In the genomic region with DNA sequence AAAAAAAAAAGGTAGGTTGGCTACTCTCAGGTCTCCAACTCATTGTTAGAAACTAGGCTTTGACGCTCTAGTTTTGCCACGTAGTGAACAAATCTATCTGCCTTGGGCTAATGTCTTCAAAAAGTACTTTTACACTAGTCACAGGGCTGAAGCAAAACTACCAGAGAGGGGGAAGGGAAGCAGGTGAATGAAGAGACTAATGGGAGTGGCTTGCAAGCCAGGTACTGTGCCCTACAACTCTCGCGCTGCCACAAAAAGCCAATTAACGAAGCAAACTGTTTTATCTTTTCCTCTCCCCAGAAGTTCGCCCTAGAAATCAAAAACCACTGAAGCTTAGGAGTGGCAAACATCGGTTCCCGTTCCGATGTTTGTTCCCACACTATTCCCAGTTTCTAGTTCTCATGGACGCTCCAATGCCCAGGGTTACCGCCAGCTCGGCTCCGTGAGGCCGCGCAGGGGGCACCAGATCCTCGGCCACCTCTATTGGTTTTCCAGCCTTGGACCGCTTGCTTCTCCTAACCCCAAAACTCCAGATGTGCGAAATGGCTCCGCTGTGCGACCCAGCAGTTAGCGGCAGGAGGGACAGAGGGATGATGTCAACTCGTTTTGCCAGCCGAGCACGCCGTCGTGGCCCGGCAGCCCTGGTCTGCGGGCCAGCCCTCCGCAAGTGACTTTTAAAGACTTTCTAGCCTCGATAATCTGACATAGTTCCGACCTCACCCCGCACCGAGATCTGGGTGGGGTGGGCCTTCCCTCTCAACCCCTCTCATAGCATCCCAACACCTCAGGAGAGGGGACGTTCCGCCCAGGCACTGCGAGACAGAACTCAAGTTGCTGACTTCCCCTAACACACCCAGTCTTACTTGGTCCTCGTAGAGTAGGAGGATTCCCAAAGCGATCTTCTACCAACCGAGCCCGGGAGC, we compare ENCODE assay signal across 16 cellular contexts.
DNase-seq lines count a peak whose midpoint lies in the region; ATAC-seq, FAIRE-seq and TF ChIP-seq lines count a peak whose summit lies in the region.
"Had no signal": no experiment of that assay in that cellular context is flagged by ENCODE, and none has a peak within 500 bp of the region (broad histone marks: within the 10 kb centered on the region; RNA-seq: fewer than 3 reads in every experiment).

No MANE protein-coding gene starts in this region.

- ATAC-seq in effector memory CD8-positive, alpha-beta T cell (replicated peaks): peak; percentile 47
- peak; percentile 31 for ATAC-seq in stimulated activated memory B cell treated with anti-CD40 and anti-IgM and Interleukin-4, amounts not matched to agents 10 μg/mL and 1 μg/mL and 100 μg/mL, for 72 hours
- no peak for ATAC-seq in GM19463 (IDR thresholded peaks at IDR 0.05; ENCODE audit: unreplicated experiment)
- ATAC-seq: left colon, Panc1 had no signal

- no peaks in the 10 kb centered on the region for H3K36me3 Mint-ChIP-seq in activated T-cell treated with anti-CD3 and anti-CD28 coated beads, Interleukin-2, amount 50 U/mL, for 24 hours (ENCODE audit: low read depth)
- peaks cover 3% of the 10 kb centered on the region for H3K36me3 Mint-ChIP-seq in activated CD4-positive, alpha-beta T cell treated with anti-CD3 and anti-CD28 coated beads, Interleukin-2, amount 10 ng/mL, durations not matched to agents 7 days and 5 days (ENCODE audit: low read depth)
- H3K36me3 Mint-ChIP-seq in effector memory CD8-positive, alpha-beta T cell (ENCODE audit: insufficient read depth): peaks cover 6% of the 10 kb centered on the region
- H3K36me3 Mint-ChIP-seq in stimulated activated memory B cell treated with anti-CD40 and anti-IgM and Interleukin-4, amounts not matched to agents 10 μg/mL and 1 μg/mL and 100 μg/mL, for 72 hours: no peaks in the 10 kb centered on the region
- H3K36me3 Mint-ChIP-seq: brain, IgD-negative memory B cell had no signal

- no peak for TF ChIP-seq POLR2A in GM12892 (IDR thresholded peaks at IDR 0.05; ENCODE audit: low read depth, low read length)

- POLR2A ChIA-PET in activated CD4-positive, alpha-beta T cell treated with anti-CD3 and anti-CD28 coated beads, Interleukin-2, amount 10 ng/mL, durations not matched to agents 7 days and 5 days (lab: Charles Lee): interaction anchor here (0.8 kb wide), 1 partner anchor 65 kb away, joined by 3 read pairs; no protein-coding TSS in a partner anchor

- no peaks in the 10 kb centered on the region for H3K27me3 Mint-ChIP-seq in activated T-cell treated with anti-CD3 and anti-CD28 coated beads, Interleukin-2, amount 50 U/mL, for 24 hours
- no peaks in the 10 kb centered on the region for H3K27me3 Mint-ChIP-seq in activated CD4-positive, alpha-beta T cell treated with anti-CD3 and anti-CD28 coated beads, Interleukin-2, amount 10 ng/mL, durations not matched to agents 7 days and 5 days
- H3K27me3 Mint-ChIP-seq in effector memory CD8-positive, alpha-beta T cell: no peaks in the 10 kb centered on the region
- H3K27me3 Mint-ChIP-seq in stimulated activated memory B cell treated with anti-CD40 and anti-IgM and Interleukin-4, amounts not matched to agents 10 μg/mL and 1 μg/mL and 100 μg/mL, for 72 hours: no peaks in the 10 kb centered on the region
- H3K27me3 Mint-ChIP-seq: brain, IgD-negative memory B cell had no signal

- CTCF ChIA-PET in activated CD4-positive, alpha-beta T cell treated with anti-CD3 and anti-CD28 coated beads, Interleukin-2, amount 10 ng/mL, durations not matched to agents 7 days and 5 days (lab: Charles Lee): no interaction called here

- no peak for FAIRE-seq in GM12892 (lab: Jason Lieb, UNC)
- FAIRE-seq: endothelial cell of umbilical vein had no signal

- H3K9me3 Mint-ChIP-seq in activated T-cell treated with anti-CD3 and anti-CD28 coated beads, Interleukin-2, amount 50 U/mL, for 24 hours: no peaks in the 10 kb centered on the region
- no peaks in the 10 kb centered on the region for H3K9me3 Mint-ChIP-seq in activated CD4-positive, alpha-beta T cell treated with anti-CD3 and anti-CD28 coated beads, Interleukin-2, amount 10 ng/mL, durations not matched to agents 7 days and 5 days
- H3K9me3 Mint-ChIP-seq in effector memory CD8-positive, alpha-beta T cell: no peaks in the 10 kb centered on the region
- no peaks in the 10 kb centered on the region for H3K9me3 Mint-ChIP-seq in stimulated activated memory B cell treated with anti-CD40 and anti-IgM and Interleukin-4, amounts not matched to agents 10 μg/mL and 1 μg/mL and 100 μg/mL, for 72 hours
- H3K9me3 Mint-ChIP-seq: IgD-negative memory B cell, neural crest cell had no signal

- H3K4me1 Mint-ChIP-seq in activated T-cell treated with anti-CD3 and anti-CD28 coated beads, Interleukin-2, amount 50 U/mL, for 24 hours (ENCODE audit: low read depth): no peaks in the 10 kb centered on the region
- H3K4me1 Mint-ChIP-seq in activated CD4-positive, alpha-beta T cell treated with anti-CD3 and anti-CD28 coated beads, Interleukin-2, amount 10 ng/mL, durations not matched to agents 7 days and 5 days: peaks cover 43% of the 10 kb centered on the region
- peaks cover 16 to 46% of the 10 kb centered on the region in 2 donors for H3K4me1 Mint-ChIP-seq in effector memory CD8-positive, alpha-beta T cell (ENCODE audit: low read depth in 2 of 2)
- peaks cover 14% of the 10 kb centered on the region for H3K4me1 Mint-ChIP-seq in stimulated activated memory B cell treated with anti-CD40 and anti-IgM and Interleukin-4, amounts not matched to agents 10 μg/mL and 1 μg/mL and 100 μg/mL, for 72 hours
- H3K4me1 Mint-ChIP-seq: brain, IgD-negative memory B cell, neural crest cell had no signal

- H3K27ac Mint-ChIP-seq in activated T-cell treated with anti-CD3 and anti-CD28 coated beads, Interleukin-2, amount 50 U/mL, for 24 hours: no peak overlapping the region
- peak overlapping the region; percentile 95 for H3K27ac Mint-ChIP-seq in activated CD4-positive, alpha-beta T cell treated with anti-CD3 and anti-CD28 coated beads, Interleukin-2, amount 10 ng/mL, durations not matched to agents 7 days and 5 days
- H3K27ac Mint-ChIP-seq in effector memory CD8-positive, alpha-beta T cell: peak overlapping the region; percentile 98
- H3K27ac Mint-ChIP-seq in stimulated activated memory B cell treated with anti-CD40 and anti-IgM and Interleukin-4, amounts not matched to agents 10 μg/mL and 1 μg/mL and 100 μg/mL, for 72 hours: peak overlapping the region; percentile 54
- H3K27ac Mint-ChIP-seq: brain, IgD-negative memory B cell had no signal

- peak; percentile 15 for DNase-seq in activated T-cell treated with anti-CD3 and anti-CD28 coated beads for 48 hours (ENCODE audit: low read depth)
- DNase-seq in activated T-cell treated with anti-CD3 and anti-CD28 coated beads, Interleukin-2, amount 50 U/mL, for 24 hours: no peak
- peak; percentile 17 for DNase-seq in activated CD4-positive, alpha-beta T cell treated with anti-CD3 and anti-CD28 coated beads, Interleukin-2, amount 10 ng/mL, durations not matched to agents 7 days and 5 days
- peak in 2 of 3 experiments; percentile 5 to 26 for DNase-seq in effector memory CD8-positive, alpha-beta T cell
- no peak for DNase-seq in GM12892 (ENCODE audit: insufficient read length)
- no peak for DNase-seq in KBM-7
- DNase-seq: left colon, NCI-H1436, NCI-H510A treated with DMSO at 0.1 percent for 48 hours had no signal

- no peak overlapping the region for H3K4me3 Mint-ChIP-seq in activated T-cell treated with anti-CD3 and anti-CD28 coated beads, Interleukin-2, amount 50 U/mL, for 24 hours
- peak overlapping the region; percentile 86 for H3K4me3 Mint-ChIP-seq in activated CD4-positive, alpha-beta T cell treated with anti-CD3 and anti-CD28 coated beads, Interleukin-2, amount 10 ng/mL, durations not matched to agents 7 days and 5 days
- H3K4me3 Mint-ChIP-seq in effector memory CD8-positive, alpha-beta T cell: peak overlapping the region; percentile 92 to 94
- peak overlapping the region; percentile 87 for H3K4me3 Mint-ChIP-seq in stimulated activated memory B cell treated with anti-CD40 and anti-IgM and Interleukin-4, amounts not matched to agents 10 μg/mL and 1 μg/mL and 100 μg/mL, for 72 hours
- H3K4me3 Mint-ChIP-seq: IgD-negative memory B cell, neural crest cell had no signal

- in situ Hi-C loops in KBM-7 (cut with MboI; ENCODE audit: low pct_unique_long_range_greater_than_20kb, low sequenced_read_pairs): no loop called here

Comparison
In these comparisons a context has a peak if more than half of its experiments do, and no peak if none do; other contexts are left out.
1. DNase-seq: peak in activated T-cell treated with anti-CD3 and anti-CD28 coated beads for 48 hours (single experiment), activated CD4-positive, alpha-beta T cell treated with anti-CD3 and anti-CD28 coated beads, Interleukin-2, amount 10 ng/mL, durations not matched to agents 7 days and 5 days (single experiment) and effector memory CD8-positive, alpha-beta T cell (2 of 3); none in activated T-cell treated with anti-CD3 and anti-CD28 coated beads, Interleukin-2, amount 50 U/mL, for 24 hours (single experiment), GM12892 (single experiment) and KBM-7 (single experiment).